ENCODE assay signal across 12 cellular contexts in genomic region chr20:23641936-23642751, GRCh38. TPM values are rescaled to one million over a fixed set of nuclear protein-coding genes. Genes with fewer than 3 reads are reported as not detected.
DNase-seq lines count a peak whose midpoint lies in the region; ATAC-seq and TF ChIP-seq lines count a peak whose summit lies in the region.
"Had no signal": no experiment of that assay in that cellular context is flagged by ENCODE, and none has a peak within 500 bp of the region (broad histone marks: within the 10 kb centered on the region; RNA-seq: fewer than 3 reads in every experiment).

No MANE protein-coding gene starts in this region.

- peak overlapping the region; percentile 46 for H2BK5ac ChIP-seq in mesenchymal stem cell (ENCODE audit: low read depth, low read length, poor library complexity, severe bottlenecking)

- WGBS in mesenchymal stem cell = 53% methylated on average over 12 of the region's 12 CpGs

- H3K9ac ChIP-seq in mesenchymal stem cell (ENCODE audit: low read length) = peak overlapping the region; percentile 8

- peak overlapping the region; percentile 92 for H3K27ac ChIP-seq in mesenchymal stem cell (ENCODE audit: low read length, poor library complexity, severe bottlenecking)

- peak overlapping the region; percentile 65 to 85 for H2BK12ac ChIP-seq in mesenchymal stem cell (ENCODE audit: low read length in 2 of 2)

- H3K27ac Mint-ChIP-seq in nephron progenitor cell = no peak overlapping the region
- H3K27ac Mint-ChIP-seq: CD8-positive, alpha-beta T cell had no signal

- no peaks in the 10 kb centered on the region for H3K27me3 ChIP-seq in mesenchymal stem cell (ENCODE audit: control insufficient read depth in 1 of 2, insufficient read depth in 1 of 2, low read length in 2 of 2)

- intact Hi-C loops in mucosa of descending colon (cut with DNase I, micrococcal nuclease) = no loop called here

- H3K4me2 ChIP-seq in mesenchymal stem cell (ENCODE audit: low read length, poor library complexity, severe bottlenecking) = no peak overlapping the region

- H3K79me1 ChIP-seq in mesenchymal stem cell (replicated peaks; ENCODE audit: low read length, poor library complexity, severe bottlenecking) = no peaks in the 10 kb centered on the region

- H3K4me1 ChIP-seq in mesenchymal stem cell (ENCODE audit: control insufficient read depth, insufficient read depth, low read depth, low read length) = peaks cover 38% of the 10 kb centered on the region
- H3K4me1 ChIP-seq in mucosa of descending colon (ENCODE audit: low read depth) = peaks cover 2% of the 10 kb centered on the region

- TF ChIP-seq CTCF in cardiac fibroblast (IDR thresholded peaks at IDR 0.05; ENCODE audit: low read depth, low read length) (no peak), mucosa of descending colon (IDR thresholded peaks at IDR 0.05) (no peak), nephron progenitor cell (IDR thresholded peaks at IDR 0.05) (no peak)

- H3K36me3 ChIP-seq in mesenchymal stem cell (ENCODE audit: control insufficient read depth in 1 of 2, insufficient read depth in 2 of 2, low read depth in 1 of 2, low read length in 2 of 2) = no peaks in the 10 kb centered on the region
- H3K36me3 ChIP-seq in mucosa of descending colon (ENCODE audit: low read depth) = no peaks in the 10 kb centered on the region

- H3K4me1 Mint-ChIP-seq in nephron progenitor cell = peaks cover 29% of the 10 kb centered on the region

- DNase-seq in AG08396 (ENCODE audit: low spot score) (peak; percentile 75), LoVo (ENCODE audit: low spot score) (peak; percentile 6), cardiac fibroblast (ENCODE audit: low read depth in 2 of 2) (peak; percentile 74 to 84), mesenchymal stem cell (peak; percentile 93), mucosa of descending colon (no peak), DMS79 treated with DMSO at 0.1 percent for 48 hours (lab: John Stamatoyannopoulos, UW) (no peak), nephron progenitor cell (no peak)
- DNase-seq: activated CD8-positive, alpha-beta memory T cell treated with anti-CD3 and anti-CD28 coated beads, Interleukin-2, amount 50 U/mL, for 48 hours; CD8-positive, alpha-beta T cell had no signal

- no peaks in the 10 kb centered on the region for H3K27me3 Mint-ChIP-seq in nephron progenitor cell (ENCODE audit: low read depth, poor library complexity)

- peak overlapping the region; percentile 46 for H2AFZ ChIP-seq in mesenchymal stem cell (ENCODE audit: low read depth, low read length)

- H3K23ac ChIP-seq in mesenchymal stem cell (ENCODE audit: low read length in 2 of 2) = no peak overlapping the region

- no peak overlapping the region for H3K4me3 Mint-ChIP-seq in nephron progenitor cell
- H3K4me3 Mint-ChIP-seq: CD8-positive, alpha-beta T cell had no signal

- peak overlapping the region; percentile 23 for H4K91ac ChIP-seq in mesenchymal stem cell (ENCODE audit: low read length)

- H3K9me3 ChIP-seq in mesenchymal stem cell (ENCODE audit: control insufficient read depth, low read length) (no peaks in the 10 kb centered on the region), mucosa of descending colon (no peaks in the 10 kb centered on the region)

- peak overlapping the region; percentile 10 for H2AK5ac ChIP-seq in mesenchymal stem cell (ENCODE audit: low read length, severe bottlenecking)

- no peaks in the 10 kb centered on the region for H3K36me3 Mint-ChIP-seq in nephron progenitor cell (ENCODE audit: low read depth)
- H3K36me3 Mint-ChIP-seq: CD8-positive, alpha-beta T cell had no signal

- no peaks in the 10 kb centered on the region for H3K9me3 Mint-ChIP-seq in nephron progenitor cell
- H3K9me3 Mint-ChIP-seq: CD8-positive, alpha-beta T cell had no signal

- ATAC-seq in GM18909 (IDR thresholded peaks at IDR 0.05; ENCODE audit: poor library complexity, unreplicated experiment) (no peak), mucosa of descending colon (no peak)
- ATAC-seq: CD8-positive, alpha-beta T cell had no signal

- peak overlapping the region in 1 of 2 experiments; percentile 75 for H3K18ac ChIP-seq in mesenchymal stem cell (ENCODE audit: low read depth in 1 of 2, low read length in 2 of 2)

- H3K4me3 ChIP-seq in cardiac fibroblast (replicated peaks in 1 of 2; ENCODE audit: low read depth in 2 of 2, low read length in 2 of 2) = no peak overlapping the region
- H3K4me3 ChIP-seq in mesenchymal stem cell (ENCODE audit: insufficient read depth in 1 of 2, low read depth in 1 of 2, low read length in 2 of 2) = no peak overlapping the region
- no peak overlapping the region for H3K4me3 ChIP-seq in mucosa of descending colon

- peak overlapping the region; percentile 58 for H4K8ac ChIP-seq in mesenchymal stem cell (ENCODE audit: low read length)

- H3K4ac ChIP-seq in mesenchymal stem cell (ENCODE audit: low read depth in 1 of 2, low read length in 2 of 2) = no peak overlapping the region

- H2BK15ac ChIP-seq in mesenchymal stem cell (ENCODE audit: low read depth, poor library complexity, severe bottlenecking) = no peak overlapping the region

- H2BK120ac ChIP-seq in mesenchymal stem cell (ENCODE audit: low read depth, low read length) = no peak overlapping the region

- H3K14ac ChIP-seq in mesenchymal stem cell (ENCODE audit: low read length in 2 of 2) = no peak overlapping the region

RNA-seq across cellular contexts. Expression of gene CST3, which starts 4.4 kb away (rescaled TPM):
- 817 TPM for polyA plus RNA-seq in mesenchymal stem cell (2013, experiment 1 of 2)
- polyA plus RNA-seq in mesenchymal stem cell (2013, experiment 2 of 2) = 846 TPM
- total RNA-seq in mucosa of descending colon = 100 to 1,000 TPM; 763 to 916 (median 852) TPM

RNA-seq across cellular contexts. Expression of gene CST9, which starts 36.4 kb away (rescaled TPM):
- polyA plus RNA-seq in mesenchymal stem cell (2013, experiment 1 of 2) = not detected
- not detected for polyA plus RNA-seq in mesenchymal stem cell (2013, experiment 2 of 2)
- not detected for total RNA-seq in mucosa of descending colon
- total RNA-seq: CD8-positive, alpha-beta T cell; glomerular endothelial cell; subcutaneous adipose tissue had no signal

RNA-seq across cellular contexts. Expression of gene CST4, which starts 46.7 kb away (rescaled TPM):
- not detected for polyA plus RNA-seq in mesenchymal stem cell (2013, experiment 1 of 2)
- 0.18 TPM for polyA plus RNA-seq in mesenchymal stem cell (2013, experiment 2 of 2)
- total RNA-seq in mucosa of descending colon = not detected
- total RNA-seq: CD8-positive, alpha-beta T cell; glomerular endothelial cell; subcutaneous adipose tissue had no signal

Comparison
In these comparisons a context has a peak if more than half of its experiments do, and no peak if none do; other contexts are left out.
1. DNase-seq: peak in AG08396 (single experiment), LoVo (single experiment), cardiac fibroblast (2 of 2) and mesenchymal stem cell (single experiment); none in mucosa of descending colon (0 of 3), DMS79 treated with DMSO at 0.1 percent for 48 hours (single experiment) and nephron progenitor cell (single experiment).